ENCODE assay signal across 8 cellular contexts in genomic region chr11:61972796-61973602, GRCh38. TPM values are rescaled to one million over a fixed set of nuclear protein-coding genes. Genes with fewer than 3 reads are reported as not detected.
DNase-seq lines count a peak whose midpoint lies in the region; TF ChIP-seq lines count a peak whose summit lies in the region.

No MANE protein-coding gene starts in this region.

- in situ Hi-C loops in SK-MEL-5 (cut with HindIII; ENCODE audit: low pct_unique_long_range_greater_than_20kb, low sequenced_read_pairs), result no loop called here

- intact Hi-C loops in posterior vena cava (cut with DNase I), result no loop called here

- H3K4me3 ChIP-seq in fibroblast of mammary gland (ENCODE audit: control insufficient read depth, low read depth, low read length), result no peak overlapping the region

- DNase-seq in ELR (ENCODE audit: low read depth), result peak; percentile 75
- DNase-seq in SK-MEL-5 (ENCODE audit: low read depth, low spot score), result peak; percentile 23
- peak; percentile 92 for DNase-seq in fibroblast of mammary gland (ENCODE audit: low read depth)
- DNase-seq in posterior vena cava (ENCODE audit: low spot score), result peak; percentile 75
- no peak for DNase-seq in SW 1271 (lab: John Stamatoyannopoulos, UW)
- DNase-seq in NCI-H446 (lab: John Stamatoyannopoulos, UW), result no peak
- DNase-seq in GM19240 (ENCODE audit: insufficient read length, low spot score), result no peak
- no peak for DNase-seq in AG08396 (ENCODE audit: low spot score)

- no peak for TF ChIP-seq CTCF in fibroblast of mammary gland (conservative IDR thresholded peaks at IDR 0.05; ENCODE audit: control insufficient read depth, insufficient read depth, low read depth, low read length)

RNA-seq across cellular contexts. Expression of gene FTH1, which starts 5.6 kb away (rescaled TPM):
- total RNA-seq in SK-MEL-5 (2014; rRNA removed; shearing (Covaris generic)), result 1,001 and 1,103 TPM in 2 replicates
- 4,572 and 4,628 TPM in 2 replicates for polyA plus RNA-seq in SK-MEL-5 (2015; cell fraction: cytosol; rRNA removed)
- 450 and 590 TPM in 2 replicates for polyA plus RNA-seq in SK-MEL-5 (2015; cell fraction: nucleus; rRNA removed)
- total RNA-seq in posterior vena cava, result 1,000 to 10,000 TPM; 2,679 to 3,454 TPM

RNA-seq across cellular contexts. Expression of gene BEST1, which starts 22.8 kb away (rescaled TPM):
- total RNA-seq in SK-MEL-5 (2014; rRNA removed; shearing (Covaris generic)), result 47.8 and 50.6 TPM in 2 replicates
- polyA plus RNA-seq in SK-MEL-5 (2015; cell fraction: cytosol; rRNA removed), result 31.0 and 38.6 TPM in 2 replicates
- polyA plus RNA-seq in SK-MEL-5 (2015; cell fraction: nucleus; rRNA removed), result 686 and 695 TPM in 2 replicates
- 1 to 10 TPM; 5.8 to 9.5 TPM for total RNA-seq in posterior vena cava

RNA-seq across cellular contexts. Expression of gene RAB3IL1, which starts 55.6 kb away (rescaled TPM):
- 6.1 and 6.8 TPM in 2 replicates for total RNA-seq in SK-MEL-5 (2014; rRNA removed; shearing (Covaris generic))
- polyA plus RNA-seq in SK-MEL-5 (2015; cell fraction: cytosol; rRNA removed), result 20.9 and 24.4 TPM in 2 replicates
- polyA plus RNA-seq in SK-MEL-5 (2015; cell fraction: nucleus; rRNA removed), result 6.1 and 14.8 TPM in 2 replicates
- 10 to 100 TPM; 26.7 to 31.5 TPM for total RNA-seq in posterior vena cava

Comparison
In these comparisons a context has a peak if more than half of its experiments do, and no peak if none do; other contexts are left out.
1. DNase-seq: peak in ELR (single experiment), SK-MEL-5 (single experiment), fibroblast of mammary gland (single experiment) and posterior vena cava (single experiment); none in SW 1271 (0 of 2), NCI-H446 (0 of 2), GM19240 (single experiment) and AG08396 (single experiment).